Comparison of ENCODE assay signal across 10 cellular contexts in the genomic region with DNA sequence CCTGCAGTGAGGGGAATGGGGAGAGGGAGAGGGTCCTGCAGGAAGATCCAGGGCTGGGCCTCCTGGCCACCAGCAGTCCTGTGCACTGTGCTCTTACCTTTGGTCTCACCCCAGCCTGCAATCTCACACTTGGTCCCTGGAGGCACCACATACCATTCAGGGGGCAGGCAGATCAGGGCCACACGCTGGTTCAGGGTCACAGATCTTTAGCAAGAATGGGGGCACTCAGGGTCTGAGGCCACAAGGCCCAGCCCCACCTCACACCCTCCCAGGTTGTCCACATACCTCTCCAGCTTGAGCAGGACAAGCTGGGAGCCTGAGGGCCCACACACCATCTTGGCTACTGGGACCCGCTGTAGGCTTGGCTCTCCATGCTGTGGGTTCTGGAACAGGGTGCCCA. TPM values are rescaled to one million over a fixed set of nuclear protein-coding genes. Genes with fewer than 3 reads are reported as not detected.
DNase-seq lines count a peak whose midpoint lies in the region; ATAC-seq, FAIRE-seq and TF ChIP-seq lines count a peak whose summit lies in the region.
"Not testable (repeated sequence)": the region's sequence is repeated elsewhere in the genome, so short reads cannot be mapped to it uniquely, and the experiment has no call there.
"Had no signal": no experiment of that assay in that cellular context is flagged by ENCODE, and none has a peak within 500 bp of the region (broad histone marks: within the 10 kb centered on the region; RNA-seq: fewer than 3 reads in every experiment).

No MANE protein-coding gene starts in this region.

- H3K4me2 ChIP-seq in HCT116 (ENCODE audit: low read length); HepG2 (ENCODE audit: low read depth, low read length): not testable (repeated sequence)

- H3K27me3 Mint-ChIP-seq in endodermal cell (ENCODE audit: insufficient read depth): not testable (repeated sequence)

- H3K27ac Mint-ChIP-seq in endodermal cell: not testable (repeated sequence)

- not testable (repeated sequence) for H3K9me2 ChIP-seq in HCT116 (ENCODE audit: insufficient read depth)

- H2AFZ ChIP-seq in HCT116 (ENCODE audit: low read depth, low read length, poor library complexity, severe bottlenecking); HepG2 (ENCODE audit: low read length): not testable (repeated sequence)

- not testable (repeated sequence) for H3K27me3 ChIP-seq in HCT116 (ENCODE audit: insufficient read depth, low read length); endodermal cell (ENCODE audit: control insufficient read depth, insufficient read depth, low read length, poor library complexity, severe bottlenecking); HepG2 (ENCODE audit: control insufficient read depth in 1 of 2, insufficient read depth in 2 of 2, low read length in 2 of 2); thyroid gland

- intact Hi-C loops in HCT116 (cut with micrococcal nuclease); HepG2 (cut with micrococcal nuclease; ENCODE audit: unreplicated experiment); thyroid gland (cut with DNase I): not testable (repeated sequence)

- not testable (repeated sequence) for H4K20me1 ChIP-seq in HCT116 (ENCODE audit: insufficient read depth); HepG2 (ENCODE audit: insufficient read depth, low read length)

- not testable (repeated sequence) for H3K9me3 ChIP-seq in HCT116 (ENCODE audit: control insufficient read depth in 1 of 2, insufficient read depth in 1 of 2, low read depth in 1 of 2, low read length in 2 of 2); endodermal cell (ENCODE audit: control insufficient read depth, low read length); HepG2 (ENCODE audit: low read length); thyroid gland

- DNase-seq in HCT116 (ENCODE audit: low read depth, low spot score); thyroid gland: not testable (repeated sequence)
- DNase-seq in endodermal cell (peak; percentile 70), HepG2 (ENCODE audit: low spot score) (peak; percentile 19)

- not testable (repeated sequence) for H3K4me3 ChIP-seq in HCT116 (replicated peaks in 1 of 2; ENCODE audit: low read depth in 1 of 2, low read length in 2 of 2); endodermal cell (ENCODE audit: low read length); HepG2 (replicated peaks in 1 of 3; ENCODE audit: insufficient read depth in 1 of 3, low read depth in 2 of 3, low read length in 3 of 3); thyroid gland (replicated peaks in 1 of 3)

- not testable (repeated sequence) for H3K4me3 Mint-ChIP-seq in endodermal cell

- POLR2A ChIA-PET in HCT116 (lab: Charles Lee); HepG2 (lab: Yijun Ruan, JAX): not testable (repeated sequence)

- not testable (repeated sequence) for H3K9me3 Mint-ChIP-seq in endodermal cell

- TF ChIP-seq EP300 in HepG2 (IDR thresholded peaks at IDR 0.05; ENCODE audit: low read depth in 2 of 2, low read length in 2 of 2); HepG2 (CRISPR knock-in tag; IDR thresholded peaks at IDR 0.05; ENCODE audit: borderline replicate concordance): not testable (repeated sequence)

- RAD21 ChIA-PET in HCT116 (lab: Charles Lee; ENCODE audit: low non-redundant PET in 1 of 2, low total read pairs in 2 of 2, uncharacterized antibody in 2 of 2, unreplicated experiment in 2 of 2): not testable (repeated sequence)

- TF ChIP-seq CTCF in 22Rv1 (IDR thresholded peaks at IDR 0.05); HCT116 (IDR thresholded peaks at IDR 0.05 in 2 of 3, conservative IDR thresholded peaks at IDR 0.05 in 1 of 3; ENCODE audit: borderline replicate concordance in 1 of 3, insufficient read depth in 1 of 3, low read depth in 2 of 3, low read length in 2 of 3); thyroid gland (IDR thresholded peaks at IDR 0.05): not testable (repeated sequence)
- TF ChIP-seq CTCF in endodermal cell (conservative IDR thresholded peaks at IDR 0.05) (peak; percentile 49), HepG2 (CRISPR knock-in tag; IDR thresholded peaks at IDR 0.05) (peak; percentile 50)

- peak; percentile 4 for FAIRE-seq in HepG2 (lab: Jason Lieb, UNC)

- H3K36me3 Mint-ChIP-seq in endodermal cell (ENCODE audit: low read depth): peaks cover 33% of the 10 kb centered on the region

- 0 out of 2 replicates have a peak, but pooled peaks have one; percentile 18 for ATAC-seq in HCT116
- ATAC-seq in HepG2: peak; percentile 50

- in situ Hi-C loops in HepG2 (cut with HindIII; ENCODE audit: extremely low pct_ligation_motif_present, low pct_unique_long_range_greater_than_20kb): not testable (repeated sequence)

- not testable (repeated sequence) for TF ChIP-seq POLR2A in HCT116 (IDR thresholded peaks at IDR 0.05; ENCODE audit: borderline replicate concordance, extremely low read depth, insufficient read depth, insufficient read length); thyroid gland (IDR thresholded peaks at IDR 0.05)
- peak in 1 of 2 experiments; percentile 27; a peak in 1 of 4 replicates for TF ChIP-seq POLR2A in HepG2 (IDR thresholded peaks at IDR 0.05; ENCODE audit: insufficient read depth in 1 of 2, low read depth in 2 of 2, low read length in 2 of 2)

- H3K27ac ChIP-seq in 22Rv1: peak overlapping the region; percentile 15; the same call in 1 of the 2 replicates
- H3K27ac ChIP-seq in HCT116 (ENCODE audit: low read depth, low read length); endodermal cell (ENCODE audit: low read depth, low read length): not testable (repeated sequence)
- peak overlapping the region; percentile 67 for H3K27ac ChIP-seq in HepG2 (ENCODE audit: extremely low read length, insufficient read depth, low read length)
- H3K27ac ChIP-seq in thyroid gland: peak overlapping the region; percentile 53 to 87 (median 67)

- not testable (repeated sequence) for H3K79me2 ChIP-seq in HCT116 (ENCODE audit: insufficient read depth, low read length)
- H3K79me2 ChIP-seq in HepG2 (ENCODE audit: insufficient read depth, low read length): peaks cover 14% of the 10 kb centered on the region

- CTCF ChIA-PET in HCT116 (lab: Charles Lee); HepG2 (lab: Yijun Ruan, JAX; ENCODE audit: low intra/inter-chr PET ratio, low total read pairs): not testable (repeated sequence)

- peaks cover 12% of the 10 kb centered on the region for H3K4me1 Mint-ChIP-seq in endodermal cell

- not testable (repeated sequence) for BruUV-seq in HCT116 (replicated peaks; lab: Mats Ljungman, UMichigan); HepG2 (replicated peaks; lab: Mats Ljungman, UMichigan)

- not testable (repeated sequence) for H3K4me1 ChIP-seq in HCT116 (ENCODE audit: control insufficient read depth in 1 of 2, insufficient read depth in 2 of 2, low read length in 2 of 2); endodermal cell (ENCODE audit: control insufficient read depth, insufficient read depth, low read length)
- H3K4me1 ChIP-seq in HepG2 (ENCODE audit: insufficient read depth, low read length) (peaks cover 38% of the 10 kb centered on the region), thyroid gland (peaks cover 20 to 48% of the 10 kb centered on the region in 2 donors)

- 87 to 100% methylated on average over 1 to 2 of the region's 2 CpGs for WGBS in endodermal cell (ENCODE audit: insufficient coverage in 1 of 2, insufficient read length in 1 of 2), 2 experiments
- 70% methylated on average over 2 of the region's 2 CpGs for WGBS in HepG2 (ENCODE audit: low lambda C conversion rate)
- 100% methylated on average over 1 to 2 of the region's 2 CpGs for WGBS in thyroid gland, 2 donors

- H3K36me3 ChIP-seq in HCT116 (ENCODE audit: control insufficient read depth in 1 of 2, insufficient read depth in 2 of 2, low read length in 2 of 2): peaks cover 11 to 35% of the 10 kb centered on the region in 2 experiments; a peak in 3 of 4 replicates
- peaks cover 44% of the 10 kb centered on the region for H3K36me3 ChIP-seq in endodermal cell (ENCODE audit: control insufficient read depth, insufficient read depth, low read length)
- H3K36me3 ChIP-seq in HepG2 (replicated peaks in 1 of 2; ENCODE audit: control insufficient read depth in 1 of 2, insufficient read depth in 2 of 2, low read length in 2 of 2): peaks cover 28 to 44% of the 10 kb centered on the region in 2 experiments
- peaks cover 11 to 21% of the 10 kb centered on the region in 2 donors for H3K36me3 ChIP-seq in thyroid gland

- not testable (repeated sequence) for TF ChIP-seq RAD21 in HCT116 (IDR thresholded peaks at IDR 0.05; ENCODE audit: low read depth); HepG2 (CRISPR knock-in tag; IDR thresholded peaks at IDR 0.05)

- H3K9ac ChIP-seq in HCT116 (ENCODE audit: low read length); endodermal cell (ENCODE audit: extremely low read depth, low read length, poor library complexity, severe bottlenecking); HepG2 (ENCODE audit: insufficient read depth, low read depth, low read length): not testable (repeated sequence)

RNA-seq across cellular contexts. Expression of a gene that starts 4.8 kb away (rescaled TPM):
- total RNA-seq in HCT116 (2021; ENCODE audit: unreplicated experiment) (15.4 TPM), endodermal cell (10 to 100 TPM; 30.8 to 35.5 TPM), HepG2 (2016; rRNA removed; fragmentation: Illumina TruSeq; extraction: Trizol) (26.7 and 189 TPM in 2 replicates), thyroid gland (10 to 100 TPM; 21.5 to 43.5 (median 40.7) TPM)
- polyA plus RNA-seq in HCT116 (2012): 11.6 and 11.8 TPM in 2 replicates
- polyA plus RNA-seq in endodermal cell (2013, experiment 1 of 2): 21.9 TPM
- 17.2 TPM for polyA plus RNA-seq in endodermal cell (2013, experiment 2 of 2)
- 15.3 and 18.3 TPM in 2 replicates for total RNA-seq in HepG2 (2016; cell fraction: cytosol; rRNA removed; fragmentation: Illumina TruSeq; extraction: Trizol; ENCODE audit: low read depth)
- total RNA-seq in HepG2 (2016; cell fraction: insoluble cytoplasmic fraction; rRNA removed; fragmentation: Illumina TruSeq; extraction: Trizol): 25.3 and 197 TPM in 2 replicates
- total RNA-seq in HepG2 (2016; cell fraction: membrane; rRNA removed; fragmentation: Illumina TruSeq; extraction: Trizol): 14.6 and 16.5 TPM in 2 replicates
- 267 and 300 TPM in 2 replicates for total RNA-seq in HepG2 (2016; cell fraction: nucleus; rRNA removed; fragmentation: Illumina TruSeq; extraction: Trizol)
- 452 and 686 TPM in 2 replicates for polyA plus RNA-seq in HepG2 (2011; rRNA removed)
- 174 and 178 TPM in 2 replicates for polyA plus RNA-seq in HepG2 (2011; cell fraction: cytosol; rRNA removed)
- polyA plus RNA-seq in HepG2 (2011; cell fraction: nucleus; rRNA removed): 7,383 and 7,818 TPM in 2 replicates
- polyA plus RNA-seq in HepG2 (2012): 313 and 330 TPM in 2 replicates
- polyA plus RNA-seq in HepG2 (2016; cell fraction: cytosol; fragmentation: Illumina TruSeq; extraction: Trizol; ENCODE audit: low read depth): 6.2 and 6.6 TPM in 2 replicates
- 20.9 and 21.3 TPM in 2 replicates for polyA plus RNA-seq in HepG2 (2016; cell fraction: insoluble cytoplasmic fraction; fragmentation: Illumina TruSeq; extraction: Trizol; ENCODE audit: low read depth)
- polyA plus RNA-seq in HepG2 (2016; cell fraction: membrane; fragmentation: Illumina TruSeq; extraction: Trizol; ENCODE audit: low read depth): 9.6 and 10.0 TPM in 2 replicates
- polyA plus RNA-seq in HepG2 (2016; cell fraction: nucleus; fragmentation: Illumina TruSeq; extraction: Trizol; ENCODE audit: insufficient read depth, low read depth): 695 and 762 TPM in 2 replicates
- polyA minus RNA-seq in HepG2 (2011; rRNA and poly(A)+ RNA removed; ENCODE audit: low replicate concordance): 3.2 and 148 TPM in 2 replicates
- polyA minus RNA-seq in HepG2 (2011; cell fraction: cytosol; rRNA and poly(A)+ RNA removed): 42.2 and 50.5 TPM in 2 replicates
- 323 and 384 TPM in 2 replicates for polyA minus RNA-seq in HepG2 (2011; cell fraction: nucleus; rRNA and poly(A)+ RNA removed)

RNA-seq across cellular contexts. Expression of a gene that starts 4.9 kb away (rescaled TPM):
- total RNA-seq in HCT116 (2021; ENCODE audit: unreplicated experiment): 71.9 TPM
- 49.7 and 51.5 TPM in 2 replicates for polyA plus RNA-seq in HCT116 (2012)
- 10 to 100 TPM; 47.3 to 47.6 TPM for total RNA-seq in endodermal cell
- polyA plus RNA-seq in endodermal cell (2013, experiment 1 of 2): 38.6 TPM
- 33.5 TPM for polyA plus RNA-seq in endodermal cell (2013, experiment 2 of 2)
- 16.1 and 29.9 TPM in 2 replicates for total RNA-seq in HepG2 (2016; rRNA removed; fragmentation: Illumina TruSeq; extraction: Trizol)
- total RNA-seq in HepG2 (2016; cell fraction: cytosol; rRNA removed; fragmentation: Illumina TruSeq; extraction: Trizol; ENCODE audit: low read depth): 7.6 and 8.9 TPM in 2 replicates
- total RNA-seq in HepG2 (2016; cell fraction: insoluble cytoplasmic fraction; rRNA removed; fragmentation: Illumina TruSeq; extraction: Trizol): 12.8 and 27.1 TPM in 2 replicates
- 10.8 and 12.7 TPM in 2 replicates for total RNA-seq in HepG2 (2016; cell fraction: membrane; rRNA removed; fragmentation: Illumina TruSeq; extraction: Trizol)
- total RNA-seq in HepG2 (2016; cell fraction: nucleus; rRNA removed; fragmentation: Illumina TruSeq; extraction: Trizol): 28.7 and 34.7 TPM in 2 replicates
- polyA plus RNA-seq in HepG2 (2011; rRNA removed): 82.2 and 91.9 TPM in 2 replicates
- 37.9 and 55.2 TPM in 2 replicates for polyA plus RNA-seq in HepG2 (2011; cell fraction: cytosol; rRNA removed)
- polyA plus RNA-seq in HepG2 (2011; cell fraction: nucleus; rRNA removed): 455 and 594 TPM in 2 replicates
- 27.9 and 34.2 TPM in 2 replicates for polyA plus RNA-seq in HepG2 (2012)
- 8.1 and 10.5 TPM in 2 replicates for polyA plus RNA-seq in HepG2 (2016; cell fraction: cytosol; fragmentation: Illumina TruSeq; extraction: Trizol; ENCODE audit: low read depth)
- 17.1 and 25.1 TPM in 2 replicates for polyA plus RNA-seq in HepG2 (2016; cell fraction: insoluble cytoplasmic fraction; fragmentation: Illumina TruSeq; extraction: Trizol; ENCODE audit: low read depth)
- 14.9 and 15.8 TPM in 2 replicates for polyA plus RNA-seq in HepG2 (2016; cell fraction: membrane; fragmentation: Illumina TruSeq; extraction: Trizol; ENCODE audit: low read depth)
- polyA plus RNA-seq in HepG2 (2016; cell fraction: nucleus; fragmentation: Illumina TruSeq; extraction: Trizol; ENCODE audit: insufficient read depth, low read depth): 108 and 116 TPM in 2 replicates
- 88.9 and 105 TPM in 2 replicates for polyA minus RNA-seq in HepG2 (2011; rRNA and poly(A)+ RNA removed; ENCODE audit: low replicate concordance)
- 26.2 and 30.5 TPM in 2 replicates for polyA minus RNA-seq in HepG2 (2011; cell fraction: cytosol; rRNA and poly(A)+ RNA removed)
- 55.9 and 56.4 TPM in 2 replicates for polyA minus RNA-seq in HepG2 (2011; cell fraction: nucleus; rRNA and poly(A)+ RNA removed)
- 10 to 100 TPM; 25.9 to 36.8 (median 33.5) TPM for total RNA-seq in thyroid gland

RNA-seq across cellular contexts. Expression of a gene that starts 10.3 kb away (rescaled TPM):
- total RNA-seq in HCT116 (2021; ENCODE audit: unreplicated experiment) (246 TPM), endodermal cell (100 to 1,000 TPM; 188 to 216 TPM), HepG2 (2016; rRNA removed; fragmentation: Illumina TruSeq; extraction: Trizol) (116 and 130 TPM in 2 replicates), thyroid gland (100 to 1,000 TPM in 3 of 4 donors, 10 to 100 TPM in 1; 92.2 to 219 (median 185) TPM)
- 185 and 207 TPM in 2 replicates for polyA plus RNA-seq in HCT116 (2012)
- 90.5 TPM for polyA plus RNA-seq in endodermal cell (2013, experiment 1 of 2)
- 84.2 TPM for polyA plus RNA-seq in endodermal cell (2013, experiment 2 of 2)
- 32.8 and 39.1 TPM in 2 replicates for total RNA-seq in HepG2 (2016; cell fraction: cytosol; rRNA removed; fragmentation: Illumina TruSeq; extraction: Trizol; ENCODE audit: low read depth)
- total RNA-seq in HepG2 (2016; cell fraction: insoluble cytoplasmic fraction; rRNA removed; fragmentation: Illumina TruSeq; extraction: Trizol): 118 and 134 TPM in 2 replicates
- 57.5 and 60.4 TPM in 2 replicates for total RNA-seq in HepG2 (2016; cell fraction: membrane; rRNA removed; fragmentation: Illumina TruSeq; extraction: Trizol)
- 99.4 and 109 TPM in 2 replicates for total RNA-seq in HepG2 (2016; cell fraction: nucleus; rRNA removed; fragmentation: Illumina TruSeq; extraction: Trizol)
- 116 and 123 TPM in 2 replicates for polyA plus RNA-seq in HepG2 (2011; rRNA removed)
- 95.0 and 116 TPM in 2 replicates for polyA plus RNA-seq in HepG2 (2011; cell fraction: cytosol; rRNA removed)
- polyA plus RNA-seq in HepG2 (2011; cell fraction: nucleus; rRNA removed): 227 and 231 TPM in 2 replicates
- polyA plus RNA-seq in HepG2 (2012): 110 and 113 TPM in 2 replicates
- 22.6 and 23.9 TPM in 2 replicates for polyA plus RNA-seq in HepG2 (2016; cell fraction: cytosol; fragmentation: Illumina TruSeq; extraction: Trizol; ENCODE audit: low read depth)
- 87.5 and 96.0 TPM in 2 replicates for polyA plus RNA-seq in HepG2 (2016; cell fraction: insoluble cytoplasmic fraction; fragmentation: Illumina TruSeq; extraction: Trizol; ENCODE audit: low read depth)
- 27.9 and 31.1 TPM in 2 replicates for polyA plus RNA-seq in HepG2 (2016; cell fraction: membrane; fragmentation: Illumina TruSeq; extraction: Trizol; ENCODE audit: low read depth)
- 137 and 152 TPM in 2 replicates for polyA plus RNA-seq in HepG2 (2016; cell fraction: nucleus; fragmentation: Illumina TruSeq; extraction: Trizol; ENCODE audit: insufficient read depth, low read depth)
- polyA minus RNA-seq in HepG2 (2011; rRNA and poly(A)+ RNA removed; ENCODE audit: low replicate concordance): 481 and 533 TPM in 2 replicates
- polyA minus RNA-seq in HepG2 (2011; cell fraction: cytosol; rRNA and poly(A)+ RNA removed): 94.8 and 99.0 TPM in 2 replicates
- polyA minus RNA-seq in HepG2 (2011; cell fraction: nucleus; rRNA and poly(A)+ RNA removed): 120 and 143 TPM in 2 replicates

RNA-seq across cellular contexts. Expression of a gene that starts 35.0 kb away (rescaled TPM):
- total RNA-seq in HCT116 (2021; ENCODE audit: unreplicated experiment) (0.32 TPM), endodermal cell (1 to 10 TPM; 1.4 to 3.0 TPM), HepG2 (2016; rRNA removed; fragmentation: Illumina TruSeq; extraction: Trizol) (0.35 TPM in 1 of 2 replicates, not detected in the other), thyroid gland (1 to 10 TPM in 2 of 4 donors, under 1 TPM in 2; 0.40 to 2.8 (median 1.0) TPM)
- polyA plus RNA-seq in HCT116 (2012): 1.1 and 1.3 TPM in 2 replicates
- 1.5 TPM for polyA plus RNA-seq in endodermal cell (2013, experiment 1 of 2)
- polyA plus RNA-seq in endodermal cell (2013, experiment 2 of 2): 1.7 TPM
- 0.18 and 0.51 TPM in 2 replicates for total RNA-seq in HepG2 (2016; cell fraction: cytosol; rRNA removed; fragmentation: Illumina TruSeq; extraction: Trizol; ENCODE audit: low read depth)
- 0.13 and 0.45 TPM in 2 replicates for total RNA-seq in HepG2 (2016; cell fraction: insoluble cytoplasmic fraction; rRNA removed; fragmentation: Illumina TruSeq; extraction: Trizol)
- 0.19 TPM in 1 of 2 replicates, not detected in the other for total RNA-seq in HepG2 (2016; cell fraction: membrane; rRNA removed; fragmentation: Illumina TruSeq; extraction: Trizol)
- not detected in 2 replicates for total RNA-seq in HepG2 (2016; cell fraction: nucleus; rRNA removed; fragmentation: Illumina TruSeq; extraction: Trizol)
- 0.21 TPM in 1 of 2 replicates, not detected in the other for polyA plus RNA-seq in HepG2 (2011; rRNA removed)
- polyA plus RNA-seq in HepG2 (2011; cell fraction: cytosol; rRNA removed): 0.03 and 0.07 TPM in 2 replicates
- polyA plus RNA-seq in HepG2 (2011; cell fraction: nucleus; rRNA removed): 3.1 and 7.8 TPM in 2 replicates
- 0.36 TPM in 1 of 2 replicates, not detected in the other for polyA plus RNA-seq in HepG2 (2012)
- polyA plus RNA-seq in HepG2 (2016; cell fraction: cytosol; fragmentation: Illumina TruSeq; extraction: Trizol; ENCODE audit: low read depth): 0.40 and 0.44 TPM in 2 replicates
- 0.73 and 0.79 TPM in 2 replicates for polyA plus RNA-seq in HepG2 (2016; cell fraction: insoluble cytoplasmic fraction; fragmentation: Illumina TruSeq; extraction: Trizol; ENCODE audit: low read depth)
- 0.40 and 0.43 TPM in 2 replicates for polyA plus RNA-seq in HepG2 (2016; cell fraction: membrane; fragmentation: Illumina TruSeq; extraction: Trizol; ENCODE audit: low read depth)
- polyA plus RNA-seq in HepG2 (2016; cell fraction: nucleus; fragmentation: Illumina TruSeq; extraction: Trizol; ENCODE audit: insufficient read depth, low read depth): 0.53 and 1.7 TPM in 2 replicates
- 1.8 and 3.5 TPM in 2 replicates for polyA minus RNA-seq in HepG2 (2011; rRNA and poly(A)+ RNA removed; ENCODE audit: low replicate concordance)
- polyA minus RNA-seq in HepG2 (2011; cell fraction: cytosol; rRNA and poly(A)+ RNA removed): 0.26 and 0.30 TPM in 2 replicates
- 0.75 and 2.1 TPM in 2 replicates for polyA minus RNA-seq in HepG2 (2011; cell fraction: nucleus; rRNA and poly(A)+ RNA removed)
- total RNA-seq: A673; CD4-positive, alpha-beta memory T cell; CD4-positive, CD25-positive, alpha-beta regulatory T cell had no signal
- polyA plus RNA-seq: AG04450; CD14-positive monocyte; CD4-positive, alpha-beta memory T cell had no signal

RNA-seq across cellular contexts. Expression of a gene that starts 39.3 kb away (rescaled TPM):
- total RNA-seq in HCT116 (2021; ENCODE audit: unreplicated experiment): 24.1 TPM
- polyA plus RNA-seq in HCT116 (2012): 18.6 and 26.6 TPM in 2 replicates
- 10 to 100 TPM; 35.5 to 38.2 TPM for total RNA-seq in endodermal cell
- 20.3 TPM for polyA plus RNA-seq in endodermal cell (2013, experiment 1 of 2)
- polyA plus RNA-seq in endodermal cell (2013, experiment 2 of 2): 19.3 TPM
- total RNA-seq in HepG2 (2016; rRNA removed; fragmentation: Illumina TruSeq; extraction: Trizol): 21.7 and 23.1 TPM in 2 replicates
- 3.9 and 5.4 TPM in 2 replicates for total RNA-seq in HepG2 (2016; cell fraction: cytosol; rRNA removed; fragmentation: Illumina TruSeq; extraction: Trizol; ENCODE audit: low read depth)
- 21.2 and 23.8 TPM in 2 replicates for total RNA-seq in HepG2 (2016; cell fraction: insoluble cytoplasmic fraction; rRNA removed; fragmentation: Illumina TruSeq; extraction: Trizol)
- total RNA-seq in HepG2 (2016; cell fraction: membrane; rRNA removed; fragmentation: Illumina TruSeq; extraction: Trizol): 7.3 and 8.9 TPM in 2 replicates
- 14.9 and 16.7 TPM in 2 replicates for total RNA-seq in HepG2 (2016; cell fraction: nucleus; rRNA removed; fragmentation: Illumina TruSeq; extraction: Trizol)
- 6.5 and 9.1 TPM in 2 replicates for polyA plus RNA-seq in HepG2 (2011; rRNA removed)
- polyA plus RNA-seq in HepG2 (2011; cell fraction: cytosol; rRNA removed): 6.3 and 8.4 TPM in 2 replicates
- 15.5 and 21.5 TPM in 2 replicates for polyA plus RNA-seq in HepG2 (2011; cell fraction: nucleus; rRNA removed)
- 4.8 and 5.8 TPM in 2 replicates for polyA plus RNA-seq in HepG2 (2012)
- 3.3 and 3.7 TPM in 2 replicates for polyA plus RNA-seq in HepG2 (2016; cell fraction: cytosol; fragmentation: Illumina TruSeq; extraction: Trizol; ENCODE audit: low read depth)
- polyA plus RNA-seq in HepG2 (2016; cell fraction: insoluble cytoplasmic fraction; fragmentation: Illumina TruSeq; extraction: Trizol; ENCODE audit: low read depth): 17.8 and 18.8 TPM in 2 replicates
- polyA plus RNA-seq in HepG2 (2016; cell fraction: membrane; fragmentation: Illumina TruSeq; extraction: Trizol; ENCODE audit: low read depth): 4.7 and 5.8 TPM in 2 replicates
- 23.9 and 25.9 TPM in 2 replicates for polyA plus RNA-seq in HepG2 (2016; cell fraction: nucleus; fragmentation: Illumina TruSeq; extraction: Trizol; ENCODE audit: insufficient read depth, low read depth)
- polyA minus RNA-seq in HepG2 (2011; rRNA and poly(A)+ RNA removed; ENCODE audit: low replicate concordance): 21.4 and 30.7 TPM in 2 replicates
- polyA minus RNA-seq in HepG2 (2011; cell fraction: cytosol; rRNA and poly(A)+ RNA removed): 4.2 and 5.6 TPM in 2 replicates
- 12.6 and 20.3 TPM in 2 replicates for polyA minus RNA-seq in HepG2 (2011; cell fraction: nucleus; rRNA and poly(A)+ RNA removed)
- total RNA-seq in thyroid gland: 10 to 100 TPM; 28.5 to 85.6 (median 57.7) TPM
